ENCODE assay signal across 9 cellular contexts in the genomic region with DNA sequence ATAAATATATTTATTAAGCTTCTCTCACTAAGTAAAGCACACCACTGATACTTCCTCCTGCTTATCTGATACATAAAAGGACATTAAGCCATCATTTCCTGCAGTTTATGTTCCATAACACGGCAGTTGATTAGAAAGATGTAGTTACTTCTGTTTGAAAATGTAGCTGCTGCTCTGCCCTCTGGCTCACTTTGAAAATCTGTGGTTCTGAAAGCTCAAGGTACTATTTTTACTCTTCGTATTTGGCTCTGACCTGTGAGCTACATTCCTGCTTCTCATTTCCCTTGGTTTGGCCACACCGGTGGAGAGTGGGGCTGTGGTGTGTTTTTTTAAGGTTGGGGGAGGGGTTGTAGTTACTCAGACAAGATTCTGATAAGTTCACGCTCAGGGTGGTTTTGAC. TPM values are rescaled to one million over a fixed set of nuclear protein-coding genes. Genes with fewer than 3 reads are reported as not detected.
DNase-seq lines count a peak whose midpoint lies in the region; ATAC-seq lines count a peak whose summit lies in the region.
"Had no signal": no experiment of that assay in that cellular context is flagged by ENCODE, and none has a peak within 500 bp of the region (broad histone marks: within the 10 kb centered on the region; RNA-seq: fewer than 3 reads in every experiment).

No MANE protein-coding gene starts in this region.

- H3K27me3 ChIP-seq in CD4-positive, alpha-beta memory T cell (ENCODE audit: insufficient read depth, low read length), result no peaks in the 10 kb centered on the region
- H3K27me3 ChIP-seq: adrenal gland had no signal

- peak; percentile 87 for ATAC-seq in GM19397 (IDR thresholded peaks at IDR 0.05; ENCODE audit: unreplicated experiment)
- peak; percentile 90 for ATAC-seq in HG03159 (IDR thresholded peaks at IDR 0.05; ENCODE audit: unreplicated experiment)

- H3K9me3 ChIP-seq in CD4-positive, alpha-beta memory T cell (ENCODE audit: control insufficient read depth in 1 of 2, low read length in 2 of 2), result no peaks in the 10 kb centered on the region
- H3K9me3 ChIP-seq: adrenal gland had no signal

- peaks cover 3 to 11% (median 4%) of the 10 kb centered on the region in 4 donors for H3K4me1 Mint-ChIP-seq in CD4-positive, alpha-beta memory T cell

- H3K4me1 ChIP-seq in CD4-positive, alpha-beta memory T cell (ENCODE audit: insufficient read depth, low read length), result no peaks in the 10 kb centered on the region

- intact Hi-C loops in CD4-positive, alpha-beta memory T cell (cut with micrococcal nuclease), result no loop called here

- no peaks in the 10 kb centered on the region for H3K36me3 Mint-ChIP-seq in CD4-positive, alpha-beta memory T cell

- H3K4me3 Mint-ChIP-seq in CD4-positive, alpha-beta memory T cell, result peak overlapping the region; percentile 40 to 88 (median 74)

- no peak overlapping the region for H3K27ac ChIP-seq in CD4-positive, alpha-beta memory T cell (ENCODE audit: low read depth, low read length)
- H3K27ac ChIP-seq: adrenal gland had no signal

- peaks cover 0 to 2% (median 0%) of the 10 kb centered on the region in 8 donors for H3K9me3 Mint-ChIP-seq in CD4-positive, alpha-beta memory T cell

- POLR2A ChIA-PET in CD4-positive, alpha-beta memory T cell (lab: Charles Lee; ENCODE audit: partially characterized antibody), result interaction anchor here (0.6 to 1.4 kb wide), 2 partner anchors 9 to 1655 kb away, joined by 3 read pairs; no protein-coding TSS in a partner anchor

- H3K27ac Mint-ChIP-seq in CD4-positive, alpha-beta memory T cell, result peak overlapping the region in 5 of 7 donors; percentile 7 to 89 (median 38)

- no peaks in the 10 kb centered on the region for H3K27me3 Mint-ChIP-seq in CD4-positive, alpha-beta memory T cell

- DNase-seq in CD4-positive, alpha-beta memory T cell, result peak in 2 of 5 donors; percentile 2 to 4
- DNase-seq in dermis blood vessel endothelial cell (peak; percentile 57), RKO (ENCODE audit: low spot score) (no peak), NCI-H748 (lab: John Stamatoyannopoulos, UW; ENCODE audit: unreplicated experiment) (no peak), HCEC 1CT (no peak), NCI-H1092 (lab: John Stamatoyannopoulos, UW) (no peak)
- DNase-seq: adrenal gland had no signal

- CTCF ChIA-PET in CD4-positive, alpha-beta memory T cell (lab: Charles Lee; ENCODE audit: partially characterized antibody), result interaction anchor here (1.6 to 2.5 kb wide), 2 partner anchors 9 to 58 kb away, joined by 3 to 6 read pairs; no protein-coding TSS in a partner anchor

- no peaks in the 10 kb centered on the region for H3K36me3 ChIP-seq in CD4-positive, alpha-beta memory T cell (ENCODE audit: insufficient read depth, low read length)
- H3K36me3 ChIP-seq: adrenal gland had no signal

- H3K4me3 ChIP-seq in CD4-positive, alpha-beta memory T cell (ENCODE audit: low read length in 2 of 2), result no peak overlapping the region
- H3K4me3 ChIP-seq: adrenal gland had no signal

RNA-seq across cellular contexts. Expression of a gene that starts 12.8 kb away (rescaled TPM):
- total RNA-seq in CD4-positive, alpha-beta memory T cell, result 1 to 10 TPM; 8.1 to 8.6 TPM
- polyA plus RNA-seq in CD4-positive, alpha-beta memory T cell, result 1 to 10 TPM in 1 of 2 donors, under 1 TPM in 1; 0.22 to 2.0 TPM
- total RNA-seq in dermis blood vessel endothelial cell, result 1.5 and 1.8 TPM in 2 replicates
